In the genomic region with DNA sequence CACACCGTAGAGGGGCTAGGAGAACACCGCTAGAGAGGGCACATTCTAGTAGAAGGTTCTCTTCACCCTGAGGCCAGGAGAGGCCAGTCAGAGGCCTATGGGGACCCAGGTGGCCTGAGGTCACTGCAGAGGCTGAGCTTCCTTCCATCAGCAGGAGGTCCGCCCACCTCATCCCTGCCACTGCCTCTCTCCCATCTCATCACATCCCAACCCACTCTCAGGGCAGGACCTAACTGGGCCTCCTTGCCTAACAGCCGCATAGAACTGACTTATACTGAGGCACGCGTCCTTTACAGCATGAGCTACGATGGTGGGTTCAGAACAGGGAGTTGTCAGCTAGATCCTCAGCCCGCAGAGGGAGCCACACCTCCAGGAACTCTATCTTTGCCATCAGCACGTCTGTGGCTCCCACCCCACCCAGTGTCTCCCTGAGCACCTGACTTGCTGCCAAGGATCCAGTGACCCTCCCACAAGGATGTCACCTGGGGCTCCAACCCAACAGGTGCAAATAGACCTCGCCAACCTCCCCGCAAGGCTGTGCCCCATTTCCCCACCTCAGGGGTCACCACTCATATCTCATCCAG, we compare ENCODE assay signal across 17 cellular contexts. TPM values are rescaled to one million over a fixed set of nuclear protein-coding genes. Genes with fewer than 3 reads are reported as not detected.
"Had no signal": no experiment of that assay in that cellular context is flagged by ENCODE, and none has a peak within 500 bp of the region (broad histone marks: within the 10 kb centered on the region; RNA-seq: fewer than 3 reads in every experiment).

No MANE protein-coding gene starts in this region.

RNA-seq across cellular contexts. Expression of a gene that starts 33.3 kb away (rescaled TPM):
- total RNA-seq: activated CD4-positive, alpha-beta memory T cell treated with anti-CD3 and anti-CD28 coated beads for 36 hours; activated CD4-positive, alpha-beta T cell treated with anti-CD3 and anti-CD28 coated beads for 36 hours; activated CD4-positive, alpha-beta T cell treated with anti-CD3 and anti-CD28 coated beads, Interleukin-2, amount 10 ng/mL, durations not matched to agents 24 days and 14 days; activated CD8-positive, alpha-beta memory T cell treated with anti-CD3 and anti-CD28 coated beads for 36 hours; activated CD8-positive, alpha-beta memory T cell treated with anti-CD3 and anti-CD28 coated beads, Interleukin-2, amount 10 ng/mL, durations not matched to agents 7 days and 5 days; activated CD8-positive, alpha-beta T cell treated with anti-CD3 and anti-CD28 coated beads, Interleukin-2, amount 10 ng/mL, durations not matched to agents 7 days and 5 days; activated naive CD4-positive, alpha-beta T cell treated with anti-CD3 and anti-CD28 coated beads for 36 hours; activated naive CD8-positive, alpha-beta T cell treated with anti-CD3 and anti-CD28 coated beads for 36 hours; activated T-helper 1 cell treated with anti-CD3 and anti-CD28 coated beads, Interleukin-12 subunit alpha, Interleukin-12 subunit beta, Interleukin-2, Interleukin-4 antibody, amounts not matched to agents 30 ng/mL and 10 ng/mL and 1 ng/mL, durations not matched to agents 14 hours and 24 hours and 36 hours; activated T-helper 2 cell treated with anti-CD3 and anti-CD28 coated beads, Interferon-gamma antibody, Interleukin-2, Interleukin-4, amounts not matched to agents 10 μg/mL and 5 μg/mL and 100 μg/mL, durations not matched to agents 14 hours and 24 hours and 36 hours; aorta; body of pancreas; chondrocyte; dermis blood vessel endothelial cell; esophagus muscularis mucosa; gastrocnemius medialis; heart left ventricle had no signal
- polyA plus RNA-seq: aorta, heart left ventricle had no signal
